Comparison of ENCODE assay signal across 8 cellular contexts in the genomic region with DNA sequence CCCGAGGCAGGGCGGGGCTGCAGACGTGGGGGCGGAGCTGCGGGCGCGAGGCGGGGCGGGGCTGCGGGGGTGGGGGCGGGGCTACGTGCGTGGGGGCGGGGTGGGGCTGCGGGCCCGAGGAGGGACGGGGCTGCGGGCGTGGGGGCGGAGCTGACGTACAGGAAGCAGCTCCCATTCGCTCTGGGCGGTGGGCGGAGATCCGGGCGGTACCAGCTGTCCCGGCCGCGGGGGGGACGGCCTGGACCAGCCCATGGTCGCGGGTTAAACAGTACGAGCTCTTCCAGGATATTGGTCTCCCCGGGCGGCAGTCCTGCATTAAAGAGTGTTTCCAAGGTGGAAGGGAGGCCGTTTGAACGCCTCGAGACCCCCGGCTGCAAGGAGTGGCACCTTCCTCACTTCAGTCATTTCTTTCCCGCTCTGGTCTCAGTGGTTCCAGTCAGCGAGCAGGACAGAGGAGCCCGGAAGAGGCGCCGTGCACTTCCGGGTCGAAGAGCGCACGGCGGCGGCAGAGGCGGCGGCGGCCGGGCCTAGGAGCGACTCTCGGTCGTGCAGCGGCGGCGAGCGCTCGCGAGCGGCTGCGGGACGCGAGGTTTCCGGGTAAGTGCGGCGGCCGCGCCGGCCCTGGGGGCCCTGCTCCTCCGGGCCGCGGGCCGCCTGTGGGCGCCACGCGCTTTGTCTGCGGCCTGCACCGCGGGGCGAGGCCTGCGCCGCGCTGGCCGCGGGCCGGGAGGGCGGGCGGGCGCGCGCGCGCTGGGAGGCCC. TPM values are rescaled to one million over a fixed set of nuclear protein-coding genes. Genes with fewer than 3 reads are reported as not detected.
DNase-seq lines count a peak whose midpoint lies in the region; ATAC-seq and TF ChIP-seq lines count a peak whose summit lies in the region.

PHRF1 (plus strand) TSS at position 475 of the 761 bp plus-strand sequence. CDS start 5,043 bp downstream, outside the sequence.

- H3K27ac ChIP-seq in esophagus (ENCODE audit: low read depth in 2 of 2, low read length in 1 of 2) (peak within 1 kb of the TSS; percentile 95 to 99), muscle layer of colon (ENCODE audit: low read depth, low read length) (peak within 1 kb of the TSS; percentile 73)

- H3K36me3 ChIP-seq in esophagus (ENCODE audit: control insufficient read depth in 2 of 2, insufficient read depth in 2 of 2, low read length in 1 of 2) (no peaks in the 10 kb centered on the region), muscle layer of colon (ENCODE audit: insufficient read depth, low read length) (no peaks in the 10 kb centered on the region)

- peaks cover 43% of the 10 kb centered on the region for H3K36me3 Mint-ChIP-seq in activated T-cell treated with anti-CD3 and anti-CD28 coated beads, Interleukin-2, amount 50 U/mL, for 24 hours (ENCODE audit: low read depth)

- H3K27me3 Mint-ChIP-seq in activated T-cell treated with anti-CD3 and anti-CD28 coated beads, Interleukin-2, amount 50 U/mL, for 24 hours, result peaks cover 8% of the 10 kb centered on the region

- H3K9me3 ChIP-seq in esophagus (ENCODE audit: control insufficient read depth in 2 of 2, insufficient read depth in 1 of 2, low read depth in 1 of 2, low read length in 1 of 2) (no peaks in the 10 kb centered on the region), muscle layer of colon (ENCODE audit: low read length) (no peaks in the 10 kb centered on the region)

- peak within 1 kb of the TSS; percentile 96 for H3K4me3 Mint-ChIP-seq in activated T-cell treated with anti-CD3 and anti-CD28 coated beads, Interleukin-2, amount 50 U/mL, for 24 hours

- peak; percentile 80 for ATAC-seq in GM21723 (IDR thresholded peaks at IDR 0.05; ENCODE audit: unreplicated experiment)

- peaks cover 52% of the 10 kb centered on the region for H3K4me1 Mint-ChIP-seq in activated T-cell treated with anti-CD3 and anti-CD28 coated beads, Interleukin-2, amount 50 U/mL, for 24 hours (ENCODE audit: low read depth)

- WGBS in esophagus, 2 donors, result 0 to 1% methylated on average over 53 to 96 of the region's 97 CpGs

- peaks cover 12 to 33% of the 10 kb centered on the region in 2 donors for H3K4me1 ChIP-seq in esophagus (ENCODE audit: control insufficient read depth in 2 of 2, insufficient read depth in 2 of 2, low read length in 1 of 2)
- peaks cover 36% of the 10 kb centered on the region for H3K4me1 ChIP-seq in muscle layer of colon (ENCODE audit: insufficient read depth, low read length)

- H3K9ac ChIP-seq in muscle layer of colon (ENCODE audit: low read length), result peak within 1 kb of the TSS; percentile 93

- peak within 1 kb of the TSS; percentile 100 for H3K27ac Mint-ChIP-seq in activated T-cell treated with anti-CD3 and anti-CD28 coated beads, Interleukin-2, amount 50 U/mL, for 24 hours

- H3K9me3 Mint-ChIP-seq in activated T-cell treated with anti-CD3 and anti-CD28 coated beads, Interleukin-2, amount 50 U/mL, for 24 hours, result no peaks in the 10 kb centered on the region

- no peaks in the 10 kb centered on the region for H3K27me3 ChIP-seq in esophagus (ENCODE audit: control insufficient read depth in 1 of 2, insufficient read depth in 2 of 2, low read length in 2 of 2)
- H3K27me3 ChIP-seq in muscle layer of colon (ENCODE audit: control insufficient read depth in 1 of 2, insufficient read depth in 2 of 2, low read length in 2 of 2), result peaks cover 0 to 11% of the 10 kb centered on the region in 2 donors

- peak within 1 kb of the TSS; percentile 70 to 86 for H3K4me3 ChIP-seq in esophagus (ENCODE audit: low read depth in 1 of 2, low read length in 2 of 2)
- H3K4me3 ChIP-seq in muscle layer of colon (ENCODE audit: low read depth in 1 of 2, low read length in 2 of 2), result peak within 1 kb of the TSS; percentile 95 to 99

- DNase-seq in DMS53 (lab: John Stamatoyannopoulos, UW) (peak; percentile 98), KG1 (lab: John Stamatoyannopoulos, UW) (peak; percentile 87)
- peak; percentile 96 for DNase-seq in activated T-cell treated with anti-CD3 and anti-CD28 coated beads, Interleukin-2, amount 50 U/mL, for 24 hours
- peak; percentile 86 to 93 for DNase-seq in stimulated activated CD8-positive, alpha-beta memory T cell treated with anti-CD3 and anti-CD28 coated beads, Interleukin-7, amount 100 ng/mL, for 1 hour (ENCODE audit: low read depth in 2 of 2)

TF ChIP-seq in PFSK-1, 5 proteins besides CTCF, POLR2A, EP300 and RAD21:
- TF ChIP-seq REST (IDR thresholded peaks at IDR 0.05; ENCODE audit: insufficient read depth in 1 of 2, low read depth in 2 of 2, low read length in 2 of 2) (peak; percentile 21 to 43; a peak in 1 of 4 replicates), POLR2AphosphoS5 (IDR thresholded peaks at IDR 0.05; ENCODE audit: low read depth, low read length) (peak; percentile 81), FOXP2 (optimal IDR thresholded peaks at IDR 0.05; ENCODE audit: borderline replicate concordance, extremely low read depth, extremely low read length, insufficient read depth) (peak; percentile 10), TAF1 (IDR thresholded peaks at IDR 0.05; ENCODE audit: borderline replicate concordance, insufficient read depth, low read length) (peak; percentile 99), SIN3A (IDR thresholded peaks at IDR 0.05; ENCODE audit: borderline replicate concordance, insufficient read depth, low read length) (0 out of 2 replicates have a peak, but pooled peaks have one; percentile 55)

RNA-seq across cellular contexts. Expression of gene PHRF1, which starts in this region (rescaled TPM):
- 36.4 TPM for polyA plus RNA-seq in PFSK-1 (2012; ENCODE audit: insufficient read length, low read depth)
- polyA plus RNA-seq in esophagus, result 10 to 100 TPM; 13.7 to 28.4 TPM

Comparison
In these comparisons a context has a peak if more than half of its experiments do, and no peak if none do; other contexts are left out.
1. Peak in every context shown above with its lines: DNase-seq, ATAC-seq, H3K4me3 ChIP-seq and H3K27ac ChIP-seq.